9 cellular contexts compared by ENCODE assay signal in genomic region chr2:54575379-54575888, GRCh38.
DNase-seq lines count a peak whose midpoint lies in the region; ATAC-seq, FAIRE-seq and TF ChIP-seq lines count a peak whose summit lies in the region.
"Had no signal": no experiment of that assay in that cellular context is flagged by ENCODE, and none has a peak within 500 bp of the region (broad histone marks: within the 10 kb centered on the region; RNA-seq: fewer than 3 reads in every experiment).

No MANE protein-coding gene starts in this region.

- no peak overlapping the region for H2BK120ac ChIP-seq in H9 (ENCODE audit: low read depth, low read length, poor library complexity, severe bottlenecking)

- peaks cover 6% of the 10 kb centered on the region for H3K36me3 Mint-ChIP-seq in MCF 10A (ENCODE audit: insufficient read depth, unreplicated experiment)
- peaks cover 31% of the 10 kb centered on the region for H3K36me3 Mint-ChIP-seq in activated T-helper 17 cell treated with anti-CD3 and anti-CD28 coated beads, Interleukin-2, amount 50 U/mL, for 72 hours (ENCODE audit: low read depth)
- H3K36me3 Mint-ChIP-seq in immature natural killer cell = no peaks in the 10 kb centered on the region
- peaks cover 4 to 24% (median 12%) of the 10 kb centered on the region in 3 experiments; a peak in 6 of 7 replicates for H3K36me3 Mint-ChIP-seq in H9 (ENCODE audit: insufficient read depth in 1 of 3, low read depth in 3 of 3)

- no peak overlapping the region for H2BK20ac ChIP-seq in H9 (ENCODE audit: low read depth, low read length, poor library complexity, severe bottlenecking)

- H2AFZ ChIP-seq in H9 (ENCODE audit: low read length) = no peak overlapping the region

- H3K27ac ChIP-seq in breast epithelium (no peak overlapping the region), transverse colon (peak overlapping the region; percentile 87 to 93 (median 90)), H9 (ENCODE audit: insufficient read length, low read depth, low read length) (no peak overlapping the region)

- H3K56ac ChIP-seq in H9 (ENCODE audit: insufficient read length, low read depth, low read length) = no peak overlapping the region

- POLR2A ChIA-PET in MCF 10A (lab: Yijun Ruan, JAX) = interaction anchor here (0.7 to 14.1 kb wide), 10 partner anchors 11 to 606 kb away, joined by 4 to 427 read pairs (median 14); no protein-coding TSS in a partner anchor

- H4K5ac ChIP-seq in H9 (ENCODE audit: insufficient read length, low read depth, low read length) = no peak overlapping the region

- no peak overlapping the region for H3K4me3 ChIP-seq in breast epithelium
- H3K4me3 ChIP-seq in transverse colon = no peak overlapping the region

- peak overlapping the region; percentile 57 for H3K4me3 Mint-ChIP-seq in MCF 10A (ENCODE audit: unreplicated experiment)
- H3K4me3 Mint-ChIP-seq in activated T-helper 17 cell treated with anti-CD3 and anti-CD28 coated beads, Interleukin-2, amount 50 U/mL, for 72 hours = peak overlapping the region; percentile 92
- peak overlapping the region; percentile 55 to 92 (median 69) for H3K4me3 Mint-ChIP-seq in immature natural killer cell
- H3K4me3 Mint-ChIP-seq in H9 = no peak overlapping the region

- no peak overlapping the region for H3K4me2 ChIP-seq in H9 (ENCODE audit: insufficient read depth, insufficient read length, low read length)

- no peak overlapping the region for H4K91ac ChIP-seq in H9 (ENCODE audit: insufficient read length, low read depth, low read length)

- in situ Hi-C loops in transverse colon (cut with MboI; ENCODE audit: low pct_ligation_motif_present in 1 of 4, low pct_unique_long_range_greater_than_20kb in 1 of 4, low sequenced_read_pairs in 3 of 4) = no loop called here

- H3K4ac ChIP-seq in H9 (ENCODE audit: low read depth, low read length) = no peak overlapping the region

- H3K79me1 ChIP-seq in H9 (ENCODE audit: insufficient read depth, low read depth, low read length, poor library complexity, severe bottlenecking) = peaks cover 12% of the 10 kb centered on the region

- no peak for TF ChIP-seq EP300 in transverse colon (IDR thresholded peaks at IDR 0.05; ENCODE audit: low read depth)

- H3K9me3 Mint-ChIP-seq in MCF 10A (ENCODE audit: unreplicated experiment) = no peaks in the 10 kb centered on the region
- H3K9me3 Mint-ChIP-seq in activated T-helper 17 cell treated with anti-CD3 and anti-CD28 coated beads, Interleukin-2, amount 50 U/mL, for 72 hours = peaks cover 3% of the 10 kb centered on the region
- no peaks in the 10 kb centered on the region for H3K9me3 Mint-ChIP-seq in immature natural killer cell
- H3K9me3 Mint-ChIP-seq in H9 = peaks cover 2 to 7% of the 10 kb centered on the region in 2 experiments; a peak in 4 of 5 replicates

- no peak for TF ChIP-seq POLR2A in breast epithelium (IDR thresholded peaks at IDR 0.05)
- no peak for TF ChIP-seq POLR2A in transverse colon (IDR thresholded peaks at IDR 0.05)
- TF ChIP-seq POLR2A in GM12892 (IDR thresholded peaks at IDR 0.05; ENCODE audit: low read depth, low read length) = no peak

- FAIRE-seq in GM12892 (lab: Jason Lieb, UNC) = no peak
- FAIRE-seq: D721Med had no signal

- no peak overlapping the region for H3K9ac ChIP-seq in H9 (ENCODE audit: extremely low read depth, insufficient read length, low read length)

- TF ChIP-seq CTCF in MCF 10A (IDR thresholded peaks at IDR 0.05; ENCODE audit: unreplicated experiment) = no peak
- no peak for TF ChIP-seq CTCF in breast epithelium (IDR thresholded peaks at IDR 0.05)
- TF ChIP-seq CTCF in transverse colon (IDR thresholded peaks at IDR 0.05) = no peak
- no peak for TF ChIP-seq CTCF in H9 (conservative IDR thresholded peaks at IDR 0.05)

- CTCF ChIA-PET in MCF 10A (lab: Yijun Ruan, JAX) = interaction anchor here (0.7 to 2.4 kb wide), 6 partner anchors 12 to 72 kb away, joined by 3 to 11 read pairs (median 4); no protein-coding TSS in a partner anchor

- no peak overlapping the region for H3T11ph ChIP-seq in H9 (ENCODE audit: low read length)

- H3K23ac ChIP-seq in H9 (ENCODE audit: insufficient read length, low read depth, low read length) = no peak overlapping the region

- no peaks in the 10 kb centered on the region for H3K27me3 Mint-ChIP-seq in MCF 10A (ENCODE audit: insufficient read depth, unreplicated experiment)
- H3K27me3 Mint-ChIP-seq in activated T-helper 17 cell treated with anti-CD3 and anti-CD28 coated beads, Interleukin-2, amount 50 U/mL, for 72 hours = no peaks in the 10 kb centered on the region
- H3K27me3 Mint-ChIP-seq in immature natural killer cell (ENCODE audit: low read depth in 3 of 3) = peaks cover 11 to 28% (median 12%) of the 10 kb centered on the region in 3 donors
- H3K27me3 Mint-ChIP-seq in H9 (ENCODE audit: low read depth) = no peaks in the 10 kb centered on the region

- no peak overlapping the region for H3K18ac ChIP-seq in H9 (ENCODE audit: insufficient read length, low read depth, low read length)

- H3K36me3 ChIP-seq in breast epithelium (no peaks in the 10 kb centered on the region), transverse colon (no peaks in the 10 kb centered on the region)

- peak; percentile 15 for ATAC-seq in activated T-helper 17 cell treated with anti-CD3 and anti-CD28 coated beads, Interleukin-2, amount 50 U/mL, for 72 hours (replicated peaks)
- no peak for ATAC-seq in GM18907 (IDR thresholded peaks at IDR 0.05; ENCODE audit: unreplicated experiment)

- H2AK5ac ChIP-seq in H9 (ENCODE audit: insufficient read length, low read length) = no peak overlapping the region

- no peak overlapping the region for H4K8ac ChIP-seq in H9 (replicated peaks; ENCODE audit: insufficient read length, low read depth, low read length)

- H3K4me1 ChIP-seq in breast epithelium (peaks cover 12 to 31% of the 10 kb centered on the region in 2 donors), transverse colon (peaks cover 83 to 97% (median 93%) of the 10 kb centered on the region in 4 donors), H9 (ENCODE audit: insufficient read depth, low read length) (peaks cover 19% of the 10 kb centered on the region; the same call in 1 of the 2 replicates)

- DNase-seq in MCF 10A (ENCODE audit: unreplicated experiment) = peak; percentile 96
- DNase-seq in breast epithelium (ENCODE audit: low spot score in 2 of 2) = no peak
- no peak for DNase-seq in immature natural killer cell
- DNase-seq in transverse colon = no peak
- DNase-seq in H9 = no peak
- no peak for DNase-seq in GM12892 (ENCODE audit: insufficient read length)

- no peak overlapping the region for H2BK15ac ChIP-seq in H9 (ENCODE audit: low read depth, low read length)

- H3K27me3 ChIP-seq in breast epithelium = no peaks in the 10 kb centered on the region
- H3K27me3 ChIP-seq in transverse colon = no peaks in the 10 kb centered on the region
- no peaks in the 10 kb centered on the region for H3K27me3 ChIP-seq in H9 (ENCODE audit: insufficient read depth, low read length)

- WGBS in transverse colon (ENCODE audit: low coverage in 1 of 2), 2 donors = 83% methylated on average over 9 of the region's 9 CpGs; no CpG with 5 or more reads in 1 of the 2 donors
- WGBS in H9 (ENCODE audit: extremely low coverage, insufficient read length, low lambda C conversion rate) = no CpG with 5 or more reads among the region's 9 CpGs

- H4K20me1 ChIP-seq in H9 (ENCODE audit: control insufficient read depth, insufficient read depth, insufficient read length) = no peaks in the 10 kb centered on the region

- no peak overlapping the region for H3K14ac ChIP-seq in H9 (ENCODE audit: insufficient read depth, low read length)

- BruUV-seq in MCF 10A (replicated peaks; lab: Mats Ljungman, UMichigan) = no TSS peak

- peaks cover 54% of the 10 kb centered on the region; the same call in 1 of the 2 replicates for H3K79me2 ChIP-seq in H9 (ENCODE audit: insufficient read depth, low read length)

- H3K4me1 Mint-ChIP-seq in MCF 10A (ENCODE audit: insufficient read depth, unreplicated experiment) (peaks cover 84% of the 10 kb centered on the region), immature natural killer cell (peaks cover 99 to 100% of the 10 kb centered on the region in 2 donors), H9 (peaks cover 87 to 88% of the 10 kb centered on the region in 2 experiments)
- H3K4me1 Mint-ChIP-seq in activated T-helper 17 cell treated with anti-CD3 and anti-CD28 coated beads, Interleukin-2, amount 50 U/mL, for 72 hours = peaks cover 77% of the 10 kb centered on the region

- H2BK12ac ChIP-seq in H9 (ENCODE audit: insufficient read length, low read depth, low read length) = no peak overlapping the region

- H3K27ac Mint-ChIP-seq in MCF 10A (ENCODE audit: low read depth, unreplicated experiment) (peak overlapping the region; percentile 93), immature natural killer cell (peak overlapping the region; percentile 96 to 100 (median 98)), H9 (peak overlapping the region in 1 of 3 experiments; percentile 26; a peak in 2 of 7 replicates)
- H3K27ac Mint-ChIP-seq in activated T-helper 17 cell treated with anti-CD3 and anti-CD28 coated beads, Interleukin-2, amount 50 U/mL, for 72 hours = peak overlapping the region; percentile 99

- no peak overlapping the region for H2BK5ac ChIP-seq in H9 (ENCODE audit: insufficient read length, low read length)

- H3K9me3 ChIP-seq in breast epithelium = no peaks in the 10 kb centered on the region
- no peaks in the 10 kb centered on the region for H3K9me3 ChIP-seq in transverse colon
- no peaks in the 10 kb centered on the region for H3K9me3 ChIP-seq in H9 (ENCODE audit: control insufficient read depth, low read depth, low read length)

- intact Hi-C loops in MCF 10A (cut with micrococcal nuclease) = no loop called here
- intact Hi-C loops in breast epithelium (cut with DNase I; ENCODE audit: low total_unique reads) = no loop called here
- intact Hi-C loops in transverse colon (cut with DNase I; ENCODE audit: low total_unique reads) = no loop called here

- H3K23me2 ChIP-seq in H9 (ENCODE audit: insufficient read length, low read depth, low read length, poor library complexity, severe bottlenecking) = no peaks in the 10 kb centered on the region

Comparison
In these comparisons a context has a peak if more than half of its experiments do, and no peak if none do; other contexts are left out.
1. H3K4me3 Mint-ChIP-seq: peak in MCF 10A (single experiment), activated T-helper 17 cell treated with anti-CD3 and anti-CD28 coated beads, Interleukin-2, amount 50 U/mL, for 72 hours (single experiment) and immature natural killer cell (5 of 5); none in H9 (0 of 2).
2. H3K27ac ChIP-seq: peak in transverse colon (4 of 4); none in breast epithelium (0 of 2) and H9 (single experiment).